21 cellular contexts compared by ENCODE assay signal in genomic region chr7:92699560-92699959, GRCh38.
A peak's percentile ranks its signal among the peaks of the same experiment; 100 is the strongest.
DNase-seq lines count a peak whose midpoint lies in the region; ATAC-seq, FAIRE-seq and TF ChIP-seq lines count a peak whose summit lies in the region.
"Had no signal": no experiment of that assay in that cellular context is flagged by ENCODE, and none has a peak within 500 bp of the region (broad histone marks: within the 10 kb centered on the region; RNA-seq: fewer than 3 reads in every experiment).

No MANE protein-coding gene starts in this region.

- H3K9me3 ChIP-seq in breast epithelium (no peaks in the 10 kb centered on the region), T-helper 17 cell (ENCODE audit: control insufficient read depth, low read length, poor library complexity, severe bottlenecking) (no peaks in the 10 kb centered on the region), esophagus muscularis mucosa (no peaks in the 10 kb centered on the region)
- H3K9me3 ChIP-seq: lower lobe of right lung had no signal

- ATAC-seq in T-helper 17 cell (no peak), GM19328 (IDR thresholded peaks at IDR 0.05; ENCODE audit: unreplicated experiment) (no peak)
- ATAC-seq: lower lobe of right lung; PC-3; stimulated activated naive CD8-positive, alpha-beta T cell treated with anti-CD3 and anti-CD28 coated beads, Interleukin-15, Interleukin-2, amounts not matched to agents 100 U/mL and 50 U/mL, for 24 hours had no signal

- H3K4me3 Mint-ChIP-seq in MCF 10A (ENCODE audit: unreplicated experiment) (no peak overlapping the region), T-helper 17 cell (no peak overlapping the region)

- no peaks in the 10 kb centered on the region for H3K27me3 ChIP-seq in breast epithelium
- H3K27me3 ChIP-seq in esophagus muscularis mucosa, result no peaks in the 10 kb centered on the region

- H3K4me3 ChIP-seq in breast epithelium (no peak overlapping the region), fibroblast of villous mesenchyme (ENCODE audit: low read depth, low read length) (no peak overlapping the region), esophagus muscularis mucosa (no peak overlapping the region)
- H3K4me3 ChIP-seq: lower lobe of right lung had no signal

- H3K36me3 ChIP-seq in breast epithelium (no peaks in the 10 kb centered on the region), esophagus muscularis mucosa (no peaks in the 10 kb centered on the region)
- H3K36me3 ChIP-seq: lower lobe of right lung had no signal

- TF ChIP-seq POLR2A in breast epithelium (IDR thresholded peaks at IDR 0.05) (no peak), esophagus muscularis mucosa (IDR thresholded peaks at IDR 0.05; ENCODE audit: low read depth) (no peak)

- peak; percentile 27 for DNase-seq in MCF 10A (ENCODE audit: unreplicated experiment)
- DNase-seq in breast epithelium (ENCODE audit: low spot score in 2 of 2), result no peak
- no peak for DNase-seq in T-helper 17 cell
- peak; percentile 57 for DNase-seq in fibroblast of villous mesenchyme (ENCODE audit: low read depth)
- no peak for DNase-seq in urothelium cell line (ENCODE audit: low spot score)
- DNase-seq in HTR-8/SVneo (ENCODE audit: insufficient read length, low spot score), result no peak
- no peak for DNase-seq in esophagus muscularis mucosa (ENCODE audit: extremely low spot score)
- DNase-seq: activated CD4-positive, CD25-positive, alpha-beta regulatory T cell treated with anti-CD3 and anti-CD28 coated beads, Interleukin-2, amount 50 U/mL, for 72 hours; activated T-cell treated with anti-CD3 and anti-CD28 coated beads, Interleukin-2, amount 50 U/mL, for 48 hours; amygdala; dermis blood vessel endothelial cell; lower lobe of right lung; NCI-H1436 treated with DMSO at 0.1 percent for 48 hours; NCI-H524; PC-3; stimulated activated naive CD8-positive, alpha-beta T cell treated with anti-CD3 and anti-CD28 coated beads, Interleukin-15, Interleukin-2, amounts not matched to agents 100 U/mL and 50 U/mL, for 24 hours; T-helper 1 cell had no signal

- peaks cover 11% of the 10 kb centered on the region for H3K9me3 Mint-ChIP-seq in MCF 10A (ENCODE audit: unreplicated experiment)
- H3K9me3 Mint-ChIP-seq: neural crest cell had no signal

- CTCF ChIA-PET in MCF 10A (lab: Yijun Ruan, JAX), result interaction anchor here (0.8 to 5.8 kb wide), 5 partner anchors 29 to 134 kb away, joined by 3 to 49 read pairs (median 5); no protein-coding TSS in a partner anchor

- intact Hi-C loops in MCF 10A (cut with micrococcal nuclease), result no loop called here
- intact Hi-C loops in breast epithelium (cut with DNase I; ENCODE audit: low total_unique reads), result loop anchor here (10.0 kb wide), 1 partner anchor 135 kb away; the partner anchor contains the start of gene CDK6
- intact Hi-C loops in esophagus muscularis mucosa (cut with DNase I), result loop anchor here (2.0 to 5.0 kb wide), 2 partner anchors 67 to 133 kb away; no protein-coding TSS in a partner anchor

- POLR2A ChIA-PET in MCF 10A (lab: Yijun Ruan, JAX), result interaction anchor here (0.8 to 6.9 kb wide), 3 partner anchors 18 to 135 kb away, joined by 3 to 89 read pairs (median 12); partner anchors contain the start of gene CDK6

- no peak overlapping the region for H3K27ac Mint-ChIP-seq in MCF 10A (ENCODE audit: low read depth, unreplicated experiment)
- peak overlapping the region; percentile 80 for H3K27ac Mint-ChIP-seq in T-helper 17 cell

- WGBS in esophagus muscularis mucosa, result 71% methylated on average over 2 of the region's 2 CpGs

- H3K27me3 Mint-ChIP-seq in MCF 10A (ENCODE audit: insufficient read depth, unreplicated experiment) (no peaks in the 10 kb centered on the region), T-helper 17 cell (no peaks in the 10 kb centered on the region)

- no TSS peak for BruUV-seq in MCF 10A (replicated peaks; lab: Mats Ljungman, UMichigan)

- peak overlapping the region in 1 of 2 donors; percentile 69 for H3K27ac ChIP-seq in breast epithelium
- H3K27ac ChIP-seq in esophagus muscularis mucosa (replicated peaks in 1 of 4), result no peak overlapping the region
- H3K27ac ChIP-seq: lower lobe of right lung had no signal

- FAIRE-seq in urothelium cell line (lab: Jason Lieb, UNC) (peak; percentile 61), HTR-8/SVneo (lab: Jason Lieb, UNC) (no peak)
- FAIRE-seq: D721Med, H1 had no signal

- no peaks in the 10 kb centered on the region for H3K4me1 ChIP-seq in breast epithelium
- peaks cover 24 to 51% (median 45%) of the 10 kb centered on the region in 4 donors for H3K4me1 ChIP-seq in esophagus muscularis mucosa

- H3K36me3 Mint-ChIP-seq in MCF 10A (ENCODE audit: insufficient read depth, unreplicated experiment), result no peaks in the 10 kb centered on the region
- peaks cover 2% of the 10 kb centered on the region for H3K36me3 Mint-ChIP-seq in T-helper 17 cell (ENCODE audit: low read depth)

- TF ChIP-seq CTCF in MCF 10A (IDR thresholded peaks at IDR 0.05; ENCODE audit: unreplicated experiment) (no peak), breast epithelium (IDR thresholded peaks at IDR 0.05) (no peak), fibroblast of villous mesenchyme (IDR thresholded peaks at IDR 0.05; ENCODE audit: insufficient read depth, low read depth, low read length) (no peak), esophagus muscularis mucosa (IDR thresholded peaks at IDR 0.05) (no peak)

- TF ChIP-seq EP300 in esophagus muscularis mucosa (IDR thresholded peaks at IDR 0.05), result no peak

- H3K4me1 Mint-ChIP-seq in MCF 10A (ENCODE audit: insufficient read depth, unreplicated experiment), result peaks cover 53% of the 10 kb centered on the region
- H3K4me1 Mint-ChIP-seq in T-helper 17 cell, result peaks cover 27% of the 10 kb centered on the region

Comparison
In these comparisons a context has a peak if more than half of its experiments do, and no peak if none do; other contexts are left out.
1. DNase-seq: peak in MCF 10A (single experiment) and fibroblast of villous mesenchyme (single experiment); none in breast epithelium (0 of 2), T-helper 17 cell (0 of 3), urothelium cell line (single experiment), HTR-8/SVneo (single experiment) and esophagus muscularis mucosa (single experiment).